Comparison of ENCODE assay signal across 9 cellular contexts in the genomic region with DNA sequence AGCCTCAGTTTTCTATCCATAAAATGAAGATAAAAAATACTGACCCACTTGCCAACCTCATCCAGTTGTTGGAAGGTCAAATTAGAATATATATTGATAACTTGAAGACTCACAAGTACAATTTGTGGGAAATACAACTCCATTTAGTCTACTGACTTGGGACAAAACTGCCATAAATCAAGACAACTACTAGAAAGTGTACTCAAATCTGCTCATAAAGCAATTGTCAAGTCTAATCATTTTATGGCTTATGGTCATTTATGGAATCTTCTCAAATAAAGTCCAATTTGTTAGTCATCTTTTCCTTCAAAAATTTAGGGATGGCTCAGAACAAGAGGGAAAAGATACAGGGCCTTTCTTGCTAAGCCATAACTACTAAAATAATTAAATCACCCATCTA. TPM values are rescaled to one million over a fixed set of nuclear protein-coding genes. Genes with fewer than 3 reads are reported as not detected.
DNase-seq lines count a peak whose midpoint lies in the region; TF ChIP-seq lines count a peak whose summit lies in the region.
"Had no signal": no experiment of that assay in that cellular context is flagged by ENCODE, and none has a peak within 500 bp of the region (broad histone marks: within the 10 kb centered on the region; RNA-seq: fewer than 3 reads in every experiment).

No MANE protein-coding gene starts in this region.

- POLR2A ChIA-PET in PC-9 (lab: Charles Lee; ENCODE audit: unreplicated experiment): interaction anchor here (0.6 kb wide), 2 partner anchors 69 to 199 kb away, joined by 4 to 6 read pairs; no protein-coding TSS in a partner anchor

- H3K79me2 ChIP-seq in PC-9 (ENCODE audit: low read depth): peaks cover 100% of the 10 kb centered on the region

- TF ChIP-seq CTCF in PC-9 (conservative IDR thresholded peaks at IDR 0.05) (no peak), esophagus squamous epithelium (IDR thresholded peaks at IDR 0.05) (no peak)

- peaks cover 29% of the 10 kb centered on the region for H4K20me1 ChIP-seq in PC-9 (ENCODE audit: insufficient read depth)

- H3K36me3 ChIP-seq in PC-9 (ENCODE audit: low read depth) (peaks cover 81% of the 10 kb centered on the region), esophagus squamous epithelium (peaks cover 0 to 26% (median 2%) of the 10 kb centered on the region in 3 donors), rectal smooth muscle tissue (ENCODE audit: control insufficient read depth, insufficient read depth, low read length) (peaks cover 4% of the 10 kb centered on the region)

- TF ChIP-seq POLR2A in esophagus squamous epithelium (IDR thresholded peaks at IDR 0.05): no peak

- H3K27ac ChIP-seq in PC-9 (peak overlapping the region; percentile 96), esophagus squamous epithelium (peak overlapping the region; percentile 49 to 99 (median 60)), rectal smooth muscle tissue (ENCODE audit: low read depth, low read length) (no peak overlapping the region)

- no peak overlapping the region for H3K9ac ChIP-seq in rectal smooth muscle tissue (ENCODE audit: low read length)

- no peaks in the 10 kb centered on the region for H3K9me2 ChIP-seq in PC-9 (ENCODE audit: insufficient read depth)

- no peak overlapping the region for H2AFZ ChIP-seq in PC-9

- intact Hi-C loops in PC-9 (cut with micrococcal nuclease; ENCODE audit: unreplicated experiment) (loop anchor here (2.0 kb wide), 1 partner anchor 152 kb away; no protein-coding TSS in a partner anchor), esophagus squamous epithelium (cut with DNase I) (no loop called here)

- H3K4me2 ChIP-seq in PC-9: peak overlapping the region; percentile 96

- H3K27me3 ChIP-seq in PC-9 (ENCODE audit: insufficient read depth, low read depth) (no peaks in the 10 kb centered on the region), esophagus squamous epithelium (no peaks in the 10 kb centered on the region), rectal smooth muscle tissue (ENCODE audit: control insufficient read depth, insufficient read depth, low read length) (no peaks in the 10 kb centered on the region)

- DNase-seq in EH (ENCODE audit: low read depth) (peak; percentile 40), PC-9 (no peak), esophagus squamous epithelium (lab: John Stamatoyannopoulos, UW) (no peak), NCI-H1105 treated with DMSO at 0.1 percent for 48 hours (lab: John Stamatoyannopoulos, UW) (no peak), A172 (ENCODE audit: low spot score) (no peak), amygdala (lab: John Stamatoyannopoulos, UW) (no peak), GM03348 (ENCODE audit: low spot score) (no peak)
- DNase-seq: NCI-H82 had no signal

- peak overlapping the region; percentile 72; the same call in 1 of the 2 replicates for H3K4me3 ChIP-seq in PC-9
- H3K4me3 ChIP-seq in esophagus squamous epithelium: peak overlapping the region; percentile 11 to 98 (median 86)
- H3K4me3 ChIP-seq in rectal smooth muscle tissue (ENCODE audit: low read length): peak overlapping the region; percentile 50

- CTCF ChIA-PET in PC-9 (lab: Charles Lee): no interaction called here

- H3K4me1 ChIP-seq in PC-9 (replicated peaks; ENCODE audit: insufficient read depth): peaks cover 91% of the 10 kb centered on the region
- H3K4me1 ChIP-seq in esophagus squamous epithelium: peaks cover 13 to 99% (median 31%) of the 10 kb centered on the region in 3 donors
- peaks cover 13% of the 10 kb centered on the region for H3K4me1 ChIP-seq in rectal smooth muscle tissue (ENCODE audit: control insufficient read depth, insufficient read depth, low read length)

- peaks cover 45% of the 10 kb centered on the region for H3F3A ChIP-seq in PC-9 (ENCODE audit: insufficient read depth, low read depth)

- no TSS peak for BruUV-seq in PC-9 (replicated peaks; lab: Mats Ljungman, UMichigan)

- H3K9me3 ChIP-seq in PC-9 (ENCODE audit: insufficient read depth, low read depth): no peaks in the 10 kb centered on the region
- no peaks in the 10 kb centered on the region for H3K9me3 ChIP-seq in esophagus squamous epithelium

RNA-seq across cellular contexts. Expression of a gene that starts 7.0 kb away (rescaled TPM):
- total RNA-seq in PC-9 (2021) (72.4 and 111 TPM in 2 replicates), esophagus squamous epithelium (10 to 100 TPM; 18.3 to 42.7 (median 35.3) TPM)
- total RNA-seq in A172 (2014; rRNA removed; shearing (Covaris generic)): 4.0 and 4.7 TPM in 2 replicates
